19 cellular contexts compared by ENCODE assay signal in genomic region chr14:36316131-36316530, GRCh38. TPM values are rescaled to one million over a fixed set of nuclear protein-coding genes. Genes with fewer than 3 reads are reported as not detected.
DNase-seq lines count a peak whose midpoint lies in the region; ATAC-seq and TF ChIP-seq lines count a peak whose summit lies in the region.
"Had no signal": no experiment of that assay in that cellular context is flagged by ENCODE, and none has a peak within 500 bp of the region (broad histone marks: within the 10 kb centered on the region; RNA-seq: fewer than 3 reads in every experiment).

No MANE protein-coding gene starts in this region.

- ATAC-seq in right cardiac atrium, result no peak
- ATAC-seq in HG03439 (IDR thresholded peaks at IDR 0.05; ENCODE audit: unreplicated experiment), result no peak
- ATAC-seq: activated CD8-positive, alpha-beta memory T cell treated with anti-CD3 and anti-CD28 coated beads, Interleukin-2, amount 10 ng/mL, durations not matched to agents 7 days and 5 days; esophagus mucosa; naive thymus-derived CD8-positive, alpha-beta T cell had no signal

- H4K20me1 ChIP-seq in Karpas-422 (ENCODE audit: insufficient read depth, low read depth, low read length), result no peaks in the 10 kb centered on the region; the same call in 1 of the 2 replicates
- H4K20me1 ChIP-seq in smooth muscle cell (ENCODE audit: low read depth), result peaks cover 68% of the 10 kb centered on the region

- H3K27me3 ChIP-seq in Karpas-422 (ENCODE audit: low read length) (no peaks in the 10 kb centered on the region), right cardiac atrium (ENCODE audit: control insufficient read depth, insufficient read depth) (no peaks in the 10 kb centered on the region), smooth muscle cell (ENCODE audit: low read depth) (peaks cover under 1% of the 10 kb centered on the region)
- H3K27me3 ChIP-seq: dorsolateral prefrontal cortex had no signal

- H3K9me3 ChIP-seq in Karpas-422 (ENCODE audit: low read length), result no peaks in the 10 kb centered on the region
- no peaks in the 10 kb centered on the region for H3K9me3 ChIP-seq in right cardiac atrium (ENCODE audit: control insufficient read depth, low read length)
- no peaks in the 10 kb centered on the region for H3K9me3 ChIP-seq in smooth muscle cell (replicated peaks; ENCODE audit: low read depth)

- no peaks in the 10 kb centered on the region for H3F3A ChIP-seq in smooth muscle cell (ENCODE audit: low read depth)

- WGBS in right cardiac atrium, result 81% methylated on average over 1 of the region's 1 CpG
- 91% methylated on average over 1 of the region's 1 CpG for WGBS in smooth muscle cell (ENCODE audit: low lambda C conversion rate)

- peaks cover 44% of the 10 kb centered on the region for H3K36me3 ChIP-seq in Karpas-422 (ENCODE audit: insufficient read depth, low read length)
- peaks cover 5% of the 10 kb centered on the region for H3K36me3 ChIP-seq in smooth muscle cell (ENCODE audit: low read depth)

- H3K79me2 ChIP-seq in Karpas-422 (ENCODE audit: low read length) (peaks cover 89% of the 10 kb centered on the region), smooth muscle cell (ENCODE audit: low read depth) (peaks cover 64% of the 10 kb centered on the region)

- intact Hi-C loops in right cardiac atrium (cut with DNase I), result no loop called here

- H3K4me1 ChIP-seq in Karpas-422 (ENCODE audit: low read length) (peaks cover 50% of the 10 kb centered on the region), right cardiac atrium (ENCODE audit: control insufficient read depth, insufficient read depth, low read length) (peaks cover 1% of the 10 kb centered on the region), smooth muscle cell (ENCODE audit: low read depth) (peaks cover 61% of the 10 kb centered on the region)

- no peak overlapping the region for H2AFZ ChIP-seq in Karpas-422 (ENCODE audit: low read length)
- no peak overlapping the region for H2AFZ ChIP-seq in smooth muscle cell (ENCODE audit: low read depth)

- DNase-seq in NCI-H2081 (lab: John Stamatoyannopoulos, UW), result peak; percentile 53 to 77
- no peak for DNase-seq in NCI-H2081 treated with DMSO at 0.1 percent for 48 hours (lab: John Stamatoyannopoulos, UW)
- no peak for DNase-seq in Karpas-422
- DNase-seq in NCI-H2227 treated with DMSO at 0.1 percent for 48 hours (lab: John Stamatoyannopoulos, UW), result peak; percentile 44
- peak; percentile 20 for DNase-seq in epithelial cell of esophagus (ENCODE audit: low read depth)
- no peak for DNase-seq in right cardiac atrium
- DNase-seq in smooth muscle cell (lab: John Stamatoyannopoulos, UW; ENCODE audit: unreplicated experiment), result no peak
- DNase-seq: C1 segment of cervical spinal cord; DMS 273 treated with DMSO at 0.1 percent for 48 hours; dorsolateral prefrontal cortex; HFFc6; naive thymus-derived CD8-positive, alpha-beta T cell; NCI-H526 treated with DMSO at 0.1 percent for 48 hours; RPMI8226; small intestine; SW 1271 had no signal

- H3K9me2 ChIP-seq in Karpas-422 (replicated peaks; ENCODE audit: insufficient read depth, low read length), result no peaks in the 10 kb centered on the region; the same call in 1 of the 2 replicates

- TF ChIP-seq CTCF in epithelial cell of esophagus (IDR thresholded peaks at IDR 0.05; ENCODE audit: insufficient read depth, low read depth, low read length, missing control alignments) (no peak), smooth muscle cell (IDR thresholded peaks at IDR 0.05; ENCODE audit: borderline replicate concordance, insufficient read depth, poor library complexity, severe bottlenecking) (no peak)

- no peak overlapping the region for H3K27ac ChIP-seq in Karpas-422 (ENCODE audit: low read length)
- H3K27ac ChIP-seq in right cardiac atrium (ENCODE audit: low read length), result no peak overlapping the region
- H3K27ac ChIP-seq in smooth muscle cell (ENCODE audit: low read depth), result no peak overlapping the region

- H3K9ac ChIP-seq in Karpas-422 (ENCODE audit: low read length) (no peak overlapping the region), smooth muscle cell (ENCODE audit: low read depth) (no peak overlapping the region)

- H3K4me3 ChIP-seq in Karpas-422 (ENCODE audit: low read length) (no peak overlapping the region), epithelial cell of esophagus (ENCODE audit: low read length) (no peak overlapping the region), right cardiac atrium (ENCODE audit: low read length) (no peak overlapping the region), smooth muscle cell (no peak overlapping the region)
- H3K4me3 ChIP-seq: dorsolateral prefrontal cortex had no signal

- H3K4me2 ChIP-seq in Karpas-422 (ENCODE audit: low read depth, low read length, poor library complexity, severe bottlenecking), result peak overlapping the region; percentile 10
- H3K4me2 ChIP-seq in smooth muscle cell, result no peak overlapping the region

RNA-seq across cellular contexts. Expression of gene MBIP, which starts 4.3 kb away (rescaled TPM):
- total RNA-seq in Karpas-422 (2014; rRNA removed; shearing (Covaris generic); ENCODE audit: low replicate concordance), result 24.5 and 49.7 TPM in 2 replicates
- 10 to 100 TPM; 11.3 to 14.0 (median 12.8) TPM for total RNA-seq in right cardiac atrium
- 12.4 TPM for polyA plus RNA-seq in right cardiac atrium
- total RNA-seq in smooth muscle cell, result 33.9 and 46.0 TPM in 2 replicates
- 22.1 and 27.2 TPM in 2 replicates for polyA plus RNA-seq in smooth muscle cell

Comparison
In these comparisons a context has a peak if more than half of its experiments do, and no peak if none do; other contexts are left out.
1. DNase-seq: peak in NCI-H2081 (2 of 2), NCI-H2227 treated with DMSO at 0.1 percent for 48 hours (single experiment) and epithelial cell of esophagus (single experiment); none in NCI-H2081 treated with DMSO at 0.1 percent for 48 hours (single experiment), Karpas-422 (single experiment), right cardiac atrium (0 of 3) and smooth muscle cell (single experiment).